In genomic region chr19:47113446-47114348, GRCh38 we compare ENCODE assay signal across 8 cellular contexts. TPM values are rescaled to one million over a fixed set of nuclear protein-coding genes. Genes with fewer than 3 reads are reported as not detected.
A peak's percentile ranks its signal among the peaks of the same experiment; 100 is the strongest.
DNase-seq lines count a peak whose midpoint lies in the region; ATAC-seq and TF ChIP-seq lines count a peak whose summit lies in the region.

ZC3H4 (minus strand) TSS chr19:47113776; CDS start chr19:47112584, 1,192 bp downstream.

- H3K4me3 Mint-ChIP-seq in activated naive CD8-positive, alpha-beta T cell treated with anti-CD3 and anti-CD28 coated beads, Interleukin-2, amount 50 U/mL, for 24 hours, result peak within 1 kb of the TSS; percentile 93

- H3K27me3 ChIP-seq in HAP-1 (ENCODE audit: low read depth) (no peaks in the 10 kb centered on the region), ovary (no peaks in the 10 kb centered on the region), thymus (ENCODE audit: control insufficient read depth, insufficient read depth) (no peaks in the 10 kb centered on the region)

- H3K9me3 ChIP-seq in HAP-1 (no peaks in the 10 kb centered on the region), ovary (no peaks in the 10 kb centered on the region), thymus (ENCODE audit: control insufficient read depth) (no peaks in the 10 kb centered on the region)

- H3K4me3 ChIP-seq in HAP-1, result peak within 1 kb of the TSS; percentile 77
- peak within 1 kb of the TSS; percentile 69 for H3K4me3 ChIP-seq in ovary
- peak within 1 kb of the TSS; percentile 99 for H3K4me3 ChIP-seq in thymus (ENCODE audit: low read length)

- WGBS in ovary, 3 donors, result 0 to 2% (median 1%) methylated on average over 36 of the region's 36 CpGs
- 8% methylated on average over 36 of the region's 36 CpGs for WGBS in thymus

- in situ Hi-C loops in HAP-1 (cut with MboI; ENCODE audit: low sequenced_read_pairs), result no loop called here

- intact Hi-C loops in Right ventricle myocardium inferior (cut with DNase I) (loop anchor here (5.0 kb wide), 3 partner anchors 36 to 251 kb away; partner anchors contain the start of genes ARHGAP35 and TMEM160), ovary (cut with DNase I) (loop anchor here in 2 of 4 donors (2.0 to 10.0 kb wide), 2 partner anchors 115 to 259 kb away; partner anchors contain the start of gene AP2S1 (in 2 of the 2))

- H3K9me3 Mint-ChIP-seq in activated naive CD8-positive, alpha-beta T cell treated with anti-CD3 and anti-CD28 coated beads, Interleukin-2, amount 50 U/mL, for 24 hours, result no peaks in the 10 kb centered on the region

- peak; percentile 78 for TF ChIP-seq POLR2A in ovary (IDR thresholded peaks at IDR 0.05)

- H3K4me1 ChIP-seq in HAP-1 (peaks cover 20% of the 10 kb centered on the region), ovary (ENCODE audit: insufficient read depth) (no peaks in the 10 kb centered on the region), thymus (ENCODE audit: control insufficient read depth, insufficient read depth, low read length) (peaks cover 10% of the 10 kb centered on the region)

- ATAC-seq in activated naive CD8-positive, alpha-beta T cell treated with anti-CD3 and anti-CD28 coated beads, Interleukin-2, amount 50 U/mL, for 24 hours, result peak; percentile 42
- peak; percentile 57 for ATAC-seq in Right ventricle myocardium inferior

- peak within 1 kb of the TSS; percentile 98 for H3K27ac Mint-ChIP-seq in activated naive CD8-positive, alpha-beta T cell treated with anti-CD3 and anti-CD28 coated beads, Interleukin-2, amount 50 U/mL, for 24 hours

- H3K4me1 Mint-ChIP-seq in activated naive CD8-positive, alpha-beta T cell treated with anti-CD3 and anti-CD28 coated beads, Interleukin-2, amount 50 U/mL, for 24 hours, result peaks cover 27% of the 10 kb centered on the region

- peak; percentile 50 for TF ChIP-seq EP300 in ovary (IDR thresholded peaks at IDR 0.05)

- H3K27ac ChIP-seq in ovary, result peak within 1 kb of the TSS; percentile 99 to 100
- peak within 1 kb of the TSS; percentile 100 for H3K27ac ChIP-seq in thymus (ENCODE audit: low read depth)

- H3K27me3 Mint-ChIP-seq in activated naive CD8-positive, alpha-beta T cell treated with anti-CD3 and anti-CD28 coated beads, Interleukin-2, amount 50 U/mL, for 24 hours, result peaks cover 2% of the 10 kb centered on the region

- H3K36me3 ChIP-seq in HAP-1 (replicated peaks) (no peaks in the 10 kb centered on the region; the same call in 1 of the 2 replicates), ovary (no peaks in the 10 kb centered on the region), thymus (ENCODE audit: control insufficient read depth, insufficient read depth) (no peaks in the 10 kb centered on the region)

- peak in 2 of 3 donors; percentile 8 to 29 for TF ChIP-seq CTCF in ovary (IDR thresholded peaks at IDR 0.05)

- peaks cover 29% of the 10 kb centered on the region for H3K36me3 Mint-ChIP-seq in activated naive CD8-positive, alpha-beta T cell treated with anti-CD3 and anti-CD28 coated beads, Interleukin-2, amount 50 U/mL, for 24 hours (ENCODE audit: low read depth)

- DNase-seq in DMS 273 (lab: John Stamatoyannopoulos, UW; ENCODE audit: unreplicated experiment) (peak; percentile 95), HAP-1 (ENCODE audit: low spot score in 2 of 2) (peak; percentile 86 to 96), NCI-H146 (lab: John Stamatoyannopoulos, UW) (peak; percentile 96), T follicular helper cell (ENCODE audit: low read depth) (peak; percentile 95), Right ventricle myocardium inferior (ENCODE audit: missing footprints) (peak; percentile 95), ovary (peak; percentile 96 to 98 (median 97))
- peak; percentile 96 for DNase-seq in activated naive CD8-positive, alpha-beta T cell treated with anti-CD3 and anti-CD28 coated beads, Interleukin-2, amount 50 U/mL, for 24 hours

RNA-seq across cellular contexts. Expression of gene ZC3H4, which starts in this region (rescaled TPM):
- total RNA-seq in Right ventricle myocardium inferior (20.5 TPM), ovary (10 to 100 TPM; 10.7 to 58.2 (median 50.0) TPM)
- polyA plus RNA-seq in ovary (10 to 100 TPM; 18.5 to 38.8 TPM), thymus (14.3 TPM)

Comparison
In these comparisons a context has a peak if more than half of its experiments do, and no peak if none do; other contexts are left out.
1. Peak in every context shown above with its lines: DNase-seq, ATAC-seq, H3K4me3 ChIP-seq and H3K27ac ChIP-seq.